12 cellular contexts compared by ENCODE assay signal in genomic region chr2:66582364-66582974, GRCh38.
DNase-seq lines count a peak whose midpoint lies in the region; ATAC-seq and TF ChIP-seq lines count a peak whose summit lies in the region.
"Had no signal": no experiment of that assay in that cellular context is flagged by ENCODE, and none has a peak within 500 bp of the region (broad histone marks: within the 10 kb centered on the region; RNA-seq: fewer than 3 reads in every experiment).

No MANE protein-coding gene starts in this region.

- POLR2A ChIA-PET in AG04450 (lab: Yijun Ruan, JAX), result no interaction called here

- CTCF ChIA-PET in AG04450 (lab: Charles Lee), result interaction anchor here (0.6 to 1.0 kb wide), 2 partner anchors 653 to 676 kb away, joined by 3 to 4 read pairs; no protein-coding TSS in a partner anchor

- TF ChIP-seq CTCF in AG04450 (IDR thresholded peaks at IDR 0.05; ENCODE audit: low read depth, low read length), result no peak
- TF ChIP-seq CTCF in adrenal gland (IDR thresholded peaks at IDR 0.05), result no peak
- TF ChIP-seq CTCF in gastroesophageal sphincter (IDR thresholded peaks at IDR 0.05), result no peak
- TF ChIP-seq CTCF in sigmoid colon (IDR thresholded peaks at IDR 0.05), result no peak

- DNase-seq in AG04450 (ENCODE audit: low read depth, low spot score) (no peak), adrenal gland (peak in 2 of 7 donors; percentile 30 to 36), sigmoid colon (peak; percentile 70), Ammon's horn (ENCODE audit: low spot score) (no peak), T-helper 2 cell (no peak), NCI-H1417 treated with DMSO at 0.1 percent for 48 hours (lab: John Stamatoyannopoulos, UW) (no peak), RKO (ENCODE audit: low spot score) (no peak)
- DNase-seq: activated CD8-positive, alpha-beta memory T cell treated with anti-CD3 and anti-CD28 coated beads, Interleukin-2, amount 50 U/mL, for 48 hours; DMS79; NCI-H1092 had no signal

- H3K4me1 ChIP-seq in adrenal gland (replicated peaks in 1 of 2) (peaks cover 5 to 15% of the 10 kb centered on the region in 2 donors), gastroesophageal sphincter (peaks cover 0 to 48% (median 0%) of the 10 kb centered on the region in 3 donors), sigmoid colon (peaks cover 0 to 28% (median 20%) of the 10 kb centered on the region in 4 donors)

- H3K36me3 ChIP-seq in adrenal gland (replicated peaks in 1 of 2) (no peaks in the 10 kb centered on the region), gastroesophageal sphincter (no peaks in the 10 kb centered on the region), sigmoid colon (no peaks in the 10 kb centered on the region)

- H3K4me3 ChIP-seq in AG04450 (ENCODE audit: low read depth, low read length) (peak overlapping the region; percentile 62), adrenal gland (peak overlapping the region in 2 of 4 donors; percentile 41 to 78), gastroesophageal sphincter (peak overlapping the region; percentile 44 to 65), sigmoid colon (peak overlapping the region; percentile 43 to 73 (median 57))

- ATAC-seq in gastroesophageal sphincter, result no peak
- ATAC-seq: natural killer cell treated with Interleukin-12 subunit alpha and Interleukin-12 subunit beta and Interleukin-15 and Interleukin-18, amount 100 ng/mL, for 72 hours had no signal

- H3K27me3 ChIP-seq in AG04450 (ENCODE audit: control insufficient read depth, insufficient read depth, low read length) (no peaks in the 10 kb centered on the region), adrenal gland (no peaks in the 10 kb centered on the region), gastroesophageal sphincter (peaks cover 25% of the 10 kb centered on the region), sigmoid colon (peaks cover 0 to 3% (median 3%) of the 10 kb centered on the region in 3 donors)

- 17 to 34% (median 29%) methylated on average over 19 of the region's 19 CpGs for WGBS in adrenal gland, 4 donors
- WGBS in gastroesophageal sphincter (ENCODE audit: low coverage in 1 of 2), 2 donors, result 7 to 17% methylated on average over 18 to 19 of the region's 19 CpGs
- WGBS in sigmoid colon, 2 donors, result 24 to 46% methylated on average over 19 of the region's 19 CpGs

- H3K27ac ChIP-seq in AG04450 (ENCODE audit: low read depth, low read length), result peak overlapping the region; percentile 90
- peak overlapping the region; percentile 89 to 99 (median 95) for H3K27ac ChIP-seq in adrenal gland
- peak overlapping the region; percentile 95 to 98 (median 98) for H3K27ac ChIP-seq in gastroesophageal sphincter
- peak overlapping the region; percentile 95 to 99 (median 98) for H3K27ac ChIP-seq in sigmoid colon

- H3K9me3 ChIP-seq in AG04450 (ENCODE audit: control insufficient read depth, insufficient read depth, low read length) (no peaks in the 10 kb centered on the region), adrenal gland (replicated peaks in 1 of 3) (no peaks in the 10 kb centered on the region), gastroesophageal sphincter (no peaks in the 10 kb centered on the region), sigmoid colon (no peaks in the 10 kb centered on the region)

- no peak for TF ChIP-seq POLR2A in adrenal gland (IDR thresholded peaks at IDR 0.05)
- TF ChIP-seq POLR2A in gastroesophageal sphincter (IDR thresholded peaks at IDR 0.05), result no peak
- TF ChIP-seq POLR2A in sigmoid colon (IDR thresholded peaks at IDR 0.05), result no peak

- intact Hi-C loops in adrenal gland (cut with DNase I) (loop anchor here (10.0 kb wide), 2 partner anchors 102 to 892 kb away; no protein-coding TSS in a partner anchor), sigmoid colon (cut with DNase I) (loop anchor here (2.0 to 10.0 kb wide), 2 partner anchors 402 to 740 kb away; no protein-coding TSS in a partner anchor)

- TF ChIP-seq EP300 in gastroesophageal sphincter (IDR thresholded peaks at IDR 0.05) (no peak), sigmoid colon (IDR thresholded peaks at IDR 0.05) (no peak)
